ENCODE assay signal across 8 cellular contexts in genomic region chr19:23395041-23395721, GRCh38. TPM values are rescaled to one million over a fixed set of nuclear protein-coding genes. Genes with fewer than 3 reads are reported as not detected.
DNase-seq lines count a peak whose midpoint lies in the region; TF ChIP-seq lines count a peak whose summit lies in the region.

Gene ZNF91, minus strand, starts transcription at chr19:23395471. Its CDS starts 117 bp downstream, at chr19:23395354.

- H3K4me1 ChIP-seq in GM23248 (ENCODE audit: insufficient read depth) (peaks cover 9% of the 10 kb centered on the region), SK-N-SH (ENCODE audit: control insufficient read depth in 1 of 2, insufficient read depth in 2 of 2, low read depth in 1 of 2, low read length in 1 of 2) (peaks cover 0 to 5% of the 10 kb centered on the region in 2 experiments; a peak in 1 of 4 replicates)

- TF ChIP-seq CTCF in SK-N-SH (IDR thresholded peaks at IDR 0.05) = no peak

- H3K27ac ChIP-seq in GM23248 (peak within 1 kb of the TSS; percentile 98), SK-N-SH (ENCODE audit: low read depth in 2 of 2, low read length in 1 of 2) (peak within 1 kb of the TSS; percentile 87 to 93), temporal lobe (ENCODE audit: low read depth, low read length) (peak within 1 kb of the TSS; percentile 86)

- WGBS in GM23248 (ENCODE audit: low coverage in 1 of 2, low lambda C conversion rate in 2 of 2, missing lambda C conversion rate in 2 of 2), 2 experiments = 0 to 1% methylated on average over 29 to 32 of the region's 32 CpGs
- 5% methylated on average over 24 of the region's 32 CpGs for WGBS in SK-N-SH (ENCODE audit: low lambda C conversion rate)

- peak within 1 kb of the TSS; percentile 89 for H2AFZ ChIP-seq in GM23248
- H2AFZ ChIP-seq in SK-N-SH (ENCODE audit: low read depth) = peak within 1 kb of the TSS; percentile 90

- DNase-seq in EH (ENCODE audit: low read depth) (peak; percentile 98), GM23248 (peak; percentile 95), LHCN-M2 (ENCODE audit: low read depth) (peak; percentile 98), SK-N-SH (peak; percentile 79), glomerular endothelial cell (ENCODE audit: extremely low read depth, low read depth, low spot score) (peak; percentile 84), occipital lobe (lab: John Stamatoyannopoulos, UW) (peak; percentile 97)

- H3F3A ChIP-seq in GM23248 (ENCODE audit: insufficient read depth) (no peaks in the 10 kb centered on the region), SK-N-SH (replicated peaks; ENCODE audit: insufficient read depth) (peaks cover 5% of the 10 kb centered on the region)

- H3K4me3 Mint-ChIP-seq in activated naive CD4-positive, alpha-beta T cell treated with anti-CD3 and anti-CD28 coated beads, Interleukin-2, amount 50 U/mL, for 24 hours = peak within 1 kb of the TSS; percentile 96

- CTCF ChIA-PET in SK-N-SH (lab: Yijun Ruan, JAX) = interaction anchor here (0.9 kb wide), 2 partner anchors 20 to 422 kb away, joined by 3 read pairs; no protein-coding TSS in a partner anchor

- TF ChIP-seq EP300 in SK-N-SH (IDR thresholded peaks at IDR 0.05; ENCODE audit: borderline replicate concordance in 1 of 2, low read depth in 1 of 2, low read length in 1 of 2) = no peak

- H4K20me1 ChIP-seq in GM23248 (ENCODE audit: insufficient read depth) (no peaks in the 10 kb centered on the region), SK-N-SH (ENCODE audit: insufficient read depth) (no peaks in the 10 kb centered on the region)

- no peaks in the 10 kb centered on the region for H3K27me3 Mint-ChIP-seq in activated naive CD4-positive, alpha-beta T cell treated with anti-CD3 and anti-CD28 coated beads, Interleukin-2, amount 50 U/mL, for 24 hours

- H3K27ac Mint-ChIP-seq in activated naive CD4-positive, alpha-beta T cell treated with anti-CD3 and anti-CD28 coated beads, Interleukin-2, amount 50 U/mL, for 24 hours = peak within 1 kb of the TSS; percentile 98

- H3K36me3 ChIP-seq in GM23248 (ENCODE audit: low read depth) = 0 out of 2 replicates have a peak, but pooled peaks cover 4% of the 10 kb centered on the region
- peaks cover 8 to 33% of the 10 kb centered on the region in 2 experiments for H3K36me3 ChIP-seq in SK-N-SH (replicated peaks in 1 of 2; ENCODE audit: control insufficient read depth in 1 of 2, insufficient read depth in 2 of 2, low read length in 1 of 2)

- H3K4me3 ChIP-seq in GM23248 (peak within 1 kb of the TSS; percentile 93), SK-N-SH (ENCODE audit: low read depth in 2 of 2, low read length in 1 of 2) (peak within 1 kb of the TSS; percentile 72 to 84)

- peaks cover 33% of the 10 kb centered on the region for H3K4me1 Mint-ChIP-seq in activated naive CD4-positive, alpha-beta T cell treated with anti-CD3 and anti-CD28 coated beads, Interleukin-2, amount 50 U/mL, for 24 hours

- H3K9me3 Mint-ChIP-seq in activated naive CD4-positive, alpha-beta T cell treated with anti-CD3 and anti-CD28 coated beads, Interleukin-2, amount 50 U/mL, for 24 hours = peaks cover 8% of the 10 kb centered on the region

- H3K4me2 ChIP-seq in GM23248 (ENCODE audit: unreplicated experiment) (peak within 1 kb of the TSS; percentile 94), SK-N-SH (peak within 1 kb of the TSS; percentile 78)

- in situ Hi-C loops in GM23248 (cut with MboI) = no loop called here

- H3K27me3 ChIP-seq in GM23248 (replicated peaks; ENCODE audit: insufficient read depth) (no peaks in the 10 kb centered on the region), SK-N-SH (ENCODE audit: insufficient read depth) (no peaks in the 10 kb centered on the region)

- H3K9ac ChIP-seq in GM23248 (peak within 1 kb of the TSS; percentile 99), SK-N-SH (peak within 1 kb of the TSS; percentile 94)

- H3K79me2 ChIP-seq in GM23248 (ENCODE audit: insufficient read depth) (peaks cover 49% of the 10 kb centered on the region), SK-N-SH (ENCODE audit: insufficient read depth) (peaks cover 49% of the 10 kb centered on the region)

- no peaks in the 10 kb centered on the region for H3K9me2 ChIP-seq in GM23248 (ENCODE audit: insufficient read depth)
- no peaks in the 10 kb centered on the region for H3K9me2 ChIP-seq in SK-N-SH

- POLR2A ChIA-PET in SK-N-SH (lab: Yijun Ruan, JAX) = interaction anchor here (0.6 to 2.6 kb wide), 8 partner anchors 8 to 401 kb away, joined by 3 to 21 read pairs (median 3); partner anchors contain the start of gene ZNF675

- no peak for TF ChIP-seq RAD21 in SK-N-SH (IDR thresholded peaks at IDR 0.05; ENCODE audit: low read length)

- peaks cover 11% of the 10 kb centered on the region for H3K36me3 Mint-ChIP-seq in activated naive CD4-positive, alpha-beta T cell treated with anti-CD3 and anti-CD28 coated beads, Interleukin-2, amount 50 U/mL, for 24 hours

- no peaks in the 10 kb centered on the region for H3K9me3 ChIP-seq in GM23248 (ENCODE audit: low read depth)
- no peaks in the 10 kb centered on the region for H3K9me3 ChIP-seq in SK-N-SH

TF ChIP-seq in SK-N-SH, 30 proteins besides CTCF, POLR2A, EP300 and RAD21 (continues in another document):
- TF ChIP-seq RFX5 (IDR thresholded peaks at IDR 0.05; ENCODE audit: low read length) (peak; percentile 78), PBX3 (IDR thresholded peaks at IDR 0.05) (peak; percentile 100), MEF2A (IDR thresholded peaks at IDR 0.05; ENCODE audit: borderline replicate concordance, low read depth) (no peak), TCF12 (IDR thresholded peaks at IDR 0.05) (no peak), TEAD4 (IDR thresholded peaks at IDR 0.05; ENCODE audit: borderline replicate concordance, insufficient read depth) (no peak), GATA2 (CRISPR knock-in tag; IDR thresholded peaks at IDR 0.05) (peak; percentile 24; the same call in 1 of the 2 replicates), POLR2AphosphoS5 (IDR thresholded peaks at IDR 0.05; ENCODE audit: low read depth, low read length) (peak; percentile 98), ELF1 (IDR thresholded peaks at IDR 0.05) (peak; percentile 88), CHD2 (IDR thresholded peaks at IDR 0.05; ENCODE audit: low read length, partially characterized antibody) (peak; percentile 81), IRF3 (IDR thresholded peaks at IDR 0.05; ENCODE audit: low read depth, low read length) (peak; percentile 79), MXI1 (IDR thresholded peaks at IDR 0.05; ENCODE audit: low read depth, low read length) (peak; percentile 69), GABPA (IDR thresholded peaks at IDR 0.05; ENCODE audit: low read depth) (peak; percentile 87), FOXM1 (IDR thresholded peaks at IDR 0.05; ENCODE audit: low read depth) (no peak), MAX (IDR thresholded peaks at IDR 0.05; ENCODE audit: low read depth) (peak; percentile 64; the same call in 1 of the 2 replicates), SIN3A (IDR thresholded peaks at IDR 0.05; ENCODE audit: borderline replicate concordance, low read depth, low read length) (no peak), YY1 (IDR thresholded peaks at IDR 0.05; ENCODE audit: low read depth) (peak; percentile 83)

RNA-seq across cellular contexts. Expression of gene ZNF91, which starts in this region (rescaled TPM):
- 8.2 and 10.5 TPM in 2 replicates for total RNA-seq in GM23248 (2014; rRNA removed; shearing (Covaris generic))
- polyA plus RNA-seq in GM23248 (2016; fragmentation: Nextera tagmentation; extraction: Ambion mirVana) (6.9 and 8.2 TPM in 2 replicates), SK-N-SH (2012; rRNA removed) (11.8 and 13.1 TPM in 2 replicates)
- total RNA-seq in LHCN-M2 (2014; rRNA removed) (15.7 and 19.3 TPM in 2 replicates), glomerular endothelial cell (17.6 and 18.4 TPM in 2 replicates), occipital lobe (889 TPM), temporal lobe (573 TPM)
- polyA plus RNA-seq in LHCN-M2 (2012) = 6.7 TPM
- 10.4 and 11.8 TPM in 2 replicates for polyA plus RNA-seq in SK-N-SH (2012; cell fraction: cytosol; rRNA removed)
- polyA plus RNA-seq in SK-N-SH (2012; cell fraction: nucleus; rRNA removed) = 42.9 and 45.5 TPM in 2 replicates

Comparison
In these comparisons a context has a peak if more than half of its experiments do, and no peak if none do; other contexts are left out.
1. Peak in every context shown above with its lines: DNase-seq, H3K4me3 ChIP-seq and H3K27ac ChIP-seq.
2. RNA of gene ZNF91 (total RNA-seq): 889 TPM in occipital lobe (single experiment) and 573 TPM in temporal lobe (single experiment); 15.7 to 19.3 TPM in LHCN-M2, 17.6 to 18.4 TPM in glomerular endothelial cell and 8.2 to 10.5 TPM in GM23248; every median in the first group is over 10 times any median in the second.